Comparison of ENCODE assay signal across 8 cellular contexts in the genomic region with DNA sequence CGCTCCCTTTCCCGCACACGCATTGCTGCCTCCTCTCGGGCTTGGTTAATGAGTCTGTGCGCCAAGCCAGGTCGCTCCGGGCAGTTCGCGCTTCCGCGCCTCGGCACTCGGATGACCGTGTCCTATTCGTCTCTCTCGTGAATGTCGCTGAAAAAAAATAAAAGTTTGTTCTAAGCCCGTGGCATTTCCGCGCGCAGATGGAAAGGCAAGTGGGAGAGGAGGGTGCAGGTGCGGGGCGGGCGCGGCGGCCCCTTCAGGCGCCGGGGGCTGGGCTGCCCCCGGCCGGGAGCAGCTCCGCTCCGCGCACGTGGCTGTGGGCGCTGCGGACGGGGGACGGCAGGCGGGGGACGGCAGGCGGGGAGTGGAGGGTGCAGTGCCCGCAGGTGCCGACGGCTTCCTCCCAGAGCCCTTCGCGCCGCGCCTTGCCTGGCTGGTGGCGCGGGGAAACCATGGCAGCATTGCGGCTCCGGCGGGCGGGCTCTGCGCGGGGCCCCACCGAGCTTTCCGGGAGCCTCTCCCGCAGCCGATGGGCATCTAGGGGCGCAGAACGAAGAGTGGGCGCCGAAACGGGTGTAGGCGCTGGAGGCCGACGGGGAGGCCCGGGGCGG.
A peak's percentile ranks its signal among the peaks of the same experiment; 100 is the strongest.
DNase-seq lines count a peak whose midpoint lies in the region; ATAC-seq and TF ChIP-seq lines count a peak whose summit lies in the region.

No MANE protein-coding gene starts in this region.

- H3K4me3 ChIP-seq in KMS-11 (IDR thresholded peaks at IDR 0.05; ENCODE audit: insufficient read depth, low read depth, low read length) (peak overlapping the region; percentile 81), iPS-15b (ENCODE audit: low read depth, low read length) (peak overlapping the region; percentile 52), stomach smooth muscle (ENCODE audit: low read length in 2 of 2) (peak overlapping the region; percentile 69 to 80)

- H3K27me3 Mint-ChIP-seq in activated naive CD8-positive, alpha-beta T cell, result peaks cover 36% of the 10 kb centered on the region

- no peak overlapping the region; the same call in 1 of the 2 replicates for H3K27ac ChIP-seq in KMS-11
- H3K27ac ChIP-seq in stomach smooth muscle (ENCODE audit: low read length), result peak overlapping the region; percentile 97

- H3K4me1 ChIP-seq in KMS-11 (ENCODE audit: low read depth, poor library complexity, severe bottlenecking) (peaks cover 4% of the 10 kb centered on the region), iPS-15b (ENCODE audit: control insufficient read depth, insufficient read depth, low read length) (no peaks in the 10 kb centered on the region), stomach smooth muscle (ENCODE audit: control insufficient read depth, insufficient read depth, low read length) (peaks cover 15% of the 10 kb centered on the region)

- H3K9ac ChIP-seq in KMS-11 (peak overlapping the region; percentile 70), iPS-15b (ENCODE audit: low read depth, low read length) (no peak overlapping the region), stomach smooth muscle (ENCODE audit: low read length in 2 of 2) (peak overlapping the region; percentile 84 to 92)

- H3K4me1 Mint-ChIP-seq in activated naive CD8-positive, alpha-beta T cell (ENCODE audit: low read depth), result peaks cover 4% of the 10 kb centered on the region

- no peaks in the 10 kb centered on the region for H3K36me3 Mint-ChIP-seq in activated naive CD8-positive, alpha-beta T cell

- peak overlapping the region; percentile 52 for H3K4me2 ChIP-seq in KMS-11

- H3K27me3 ChIP-seq in KMS-11 (ENCODE audit: insufficient read depth, low read depth) (no peaks in the 10 kb centered on the region), iPS-15b (ENCODE audit: control insufficient read depth, insufficient read depth, low read length) (peaks cover 55% of the 10 kb centered on the region), stomach smooth muscle (ENCODE audit: control insufficient read depth in 1 of 2, insufficient read depth in 2 of 2, low read length in 2 of 2) (no peaks in the 10 kb centered on the region)

- no peak overlapping the region for H3K27ac Mint-ChIP-seq in activated naive CD8-positive, alpha-beta T cell

- ATAC-seq in GM18520 (IDR thresholded peaks at IDR 0.05; ENCODE audit: unreplicated experiment), result no peak

- H3K9me3 ChIP-seq in iPS-15b (ENCODE audit: control insufficient read depth, insufficient read depth, low read length) (no peaks in the 10 kb centered on the region), stomach smooth muscle (ENCODE audit: control insufficient read depth in 2 of 2, low read length in 2 of 2) (no peaks in the 10 kb centered on the region)

- peak overlapping the region; percentile 84 for H2AFZ ChIP-seq in KMS-11 (ENCODE audit: low read depth)

- TF ChIP-seq CTCF in KMS-11 (conservative IDR thresholded peaks at IDR 0.05; ENCODE audit: low read depth, low read length), result no peak

- DNase-seq in D341Med (ENCODE audit: low spot score) (peak; percentile 76), OCI-M2 (lab: John Stamatoyannopoulos, UW; ENCODE audit: unreplicated experiment) (no peak), C1 segment of cervical spinal cord (lab: John Stamatoyannopoulos, UW) (no peak)

- no peaks in the 10 kb centered on the region for H4K20me1 ChIP-seq in KMS-11 (ENCODE audit: insufficient read depth)

- peak overlapping the region; percentile 79 for H3K4me3 Mint-ChIP-seq in activated naive CD8-positive, alpha-beta T cell

- no peaks in the 10 kb centered on the region for H3K79me2 ChIP-seq in KMS-11 (ENCODE audit: insufficient read depth, low read depth)

- no peaks in the 10 kb centered on the region for H3K9me3 Mint-ChIP-seq in activated naive CD8-positive, alpha-beta T cell (ENCODE audit: low read depth)

- H3K36me3 ChIP-seq in KMS-11 (ENCODE audit: insufficient read depth), result no peaks in the 10 kb centered on the region
- H3K36me3 ChIP-seq in iPS-15b (ENCODE audit: control insufficient read depth, insufficient read depth, low read length), result no peaks in the 10 kb centered on the region
- no peaks in the 10 kb centered on the region for H3K36me3 ChIP-seq in stomach smooth muscle (ENCODE audit: control insufficient read depth in 2 of 2, insufficient read depth in 2 of 2, low read length in 2 of 2)
